ENCODE assay signal across 8 cellular contexts in genomic region chr13:45511310-45512147, GRCh38. TPM values are rescaled to one million over a fixed set of nuclear protein-coding genes. Genes with fewer than 3 reads are reported as not detected.
DNase-seq lines count a peak whose midpoint lies in the region; ATAC-seq and TF ChIP-seq lines count a peak whose summit lies in the region.

No MANE protein-coding gene starts in this region.

- no peak overlapping the region for H3K27ac ChIP-seq in left ventricle myocardium inferior (replicated peaks)

- DNase-seq in SIG-M5 treated with dmso at 0.1 percent for 504 hours (lab: John Stamatoyannopoulos, UW; ENCODE audit: unreplicated experiment): peak; percentile 71
- DNase-seq in SIG-M5 (lab: John Stamatoyannopoulos, UW): no peak
- DNase-seq in NCI-H774 (lab: John Stamatoyannopoulos, UW): peak; percentile 8
- peak; percentile 74 for DNase-seq in amniotic epithelial cell (ENCODE audit: low read depth)
- DNase-seq in left ventricle myocardium inferior: no peak
- DNase-seq in retinal pigment epithelial cell (ENCODE audit: low read depth): peak; percentile 27
- no peak for DNase-seq in cortex of kidney (lab: John Stamatoyannopoulos, UW)

- peaks cover 86% of the 10 kb centered on the region for H3K36me3 ChIP-seq in left ventricle myocardium inferior

- intact Hi-C loops in left ventricle myocardium inferior (cut with micrococcal nuclease): no loop called here

- H3K4me1 ChIP-seq in left ventricle myocardium inferior: peaks cover 5% of the 10 kb centered on the region

- H3K27me3 ChIP-seq in left ventricle myocardium inferior (ENCODE audit: low read depth): no peaks in the 10 kb centered on the region

- no peaks in the 10 kb centered on the region for H3K9me3 ChIP-seq in left ventricle myocardium inferior (replicated peaks)

- ATAC-seq in HG03432 (IDR thresholded peaks at IDR 0.05; ENCODE audit: unreplicated experiment): peak; percentile 46

- no peak overlapping the region for H3K4me3 ChIP-seq in left ventricle myocardium inferior
- no peak overlapping the region for H3K4me3 ChIP-seq in retinal pigment epithelial cell (ENCODE audit: low read length)

- TF ChIP-seq CTCF in left ventricle myocardium inferior (IDR thresholded peaks at IDR 0.05; ENCODE audit: borderline replicate concordance) (peak; percentile 93), retinal pigment epithelial cell (conservative IDR thresholded peaks at IDR 0.05; ENCODE audit: low read depth, low read length) (peak; percentile 78)

RNA-seq across cellular contexts. Expression of gene COG3, which starts 46.8 kb away (rescaled TPM):
- total RNA-seq in left ventricle myocardium inferior: 15.7 TPM

Comparison
In these comparisons a context has a peak if more than half of its experiments do, and no peak if none do; other contexts are left out.
1. DNase-seq: peak in SIG-M5 treated with dmso at 0.1 percent for 504 hours (single experiment), NCI-H774 (single experiment), amniotic epithelial cell (single experiment) and retinal pigment epithelial cell (single experiment); none in SIG-M5 (single experiment), left ventricle myocardium inferior (single experiment) and cortex of kidney (single experiment).